In the genomic region with DNA sequence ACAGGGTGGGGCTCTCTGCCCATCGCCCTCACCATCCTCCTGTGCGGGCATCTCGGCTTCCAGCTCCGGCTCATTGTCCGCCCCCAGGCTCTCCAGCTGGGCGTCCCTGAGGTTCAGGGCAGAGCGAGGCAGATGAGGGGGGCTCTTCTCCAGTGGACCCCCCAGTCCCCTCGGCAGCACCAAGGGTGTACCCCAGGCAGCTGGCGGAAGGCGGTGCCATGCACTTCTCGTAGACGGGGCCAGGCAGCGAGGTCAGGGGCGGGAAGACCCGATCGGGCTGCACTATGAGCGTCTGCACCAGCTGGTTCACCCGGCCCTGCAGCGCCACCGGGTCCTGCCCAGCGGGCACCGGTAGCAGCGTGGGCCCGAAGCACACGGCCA, we compare ENCODE assay signal across 29 cellular contexts. TPM values are rescaled to one million over a fixed set of nuclear protein-coding genes. Genes with fewer than 3 reads are reported as not detected.
"Had no signal": no experiment of that assay in that cellular context is flagged by ENCODE, and none has a peak within 500 bp of the region (broad histone marks: within the 10 kb centered on the region; RNA-seq: fewer than 3 reads in every experiment).

No MANE protein-coding gene starts in this region.

- H3K27me3 Mint-ChIP-seq: dendritic cell treated with granulocyte-macrophage colony-stimulating factor and Interleukin-4, amounts not matched to agents 40 ng/mL and 50 ng/mL, for 4 days; effector memory CD8-positive, alpha-beta T cell; naive B cell had no signal

- H3K4me1 Mint-ChIP-seq: endodermal cell, mesothelial cell of epicardium had no signal

- FAIRE-seq: endometrium, islet of Langerhans, keratinocyte had no signal

- H3K27me3 ChIP-seq: colonic mucosa, esophagus squamous epithelium, gastrocnemius medialis, left lung had no signal

- H3K9me3 ChIP-seq: colonic mucosa, esophagus squamous epithelium, gastrocnemius medialis, heart right ventricle, left lung, lower lobe of right lung, mucosa of descending colon had no signal

- H3K4me3 ChIP-seq: colonic mucosa, esophagus squamous epithelium, gastrocnemius medialis, heart right ventricle, left lung, lower lobe of right lung, mucosa of descending colon had no signal

- H3K36me3 Mint-ChIP-seq: naive B cell had no signal

- H3K27ac Mint-ChIP-seq: dendritic cell treated with granulocyte-macrophage colony-stimulating factor and Interleukin-4, amounts not matched to agents 40 ng/mL and 50 ng/mL, for 4 days; effector memory CD8-positive, alpha-beta T cell; endodermal cell; mesothelial cell of epicardium had no signal

- H3K27ac ChIP-seq: colonic mucosa, epithelial cell of prostate, esophagus squamous epithelium, gastrocnemius medialis, heart right ventricle, left lung, lower lobe of right lung had no signal

- ATAC-seq: effector memory CD8-positive, alpha-beta T cell; esophagus mucosa; gastrocnemius medialis; heart right ventricle; left cardiac atrium; left lung; left ventricle myocardium superior; lower lobe of right lung; mucosa of descending colon had no signal

- H3K36me3 ChIP-seq: colonic mucosa, esophagus squamous epithelium, gastrocnemius medialis had no signal

- DNase-seq: colonic mucosa; cortex of kidney; effector CD8-positive, alpha-beta T cell; effector memory CD8-positive, alpha-beta T cell; erythroblast; esophagus squamous epithelium; foreskin fibroblast; foreskin melanocyte; gastrocnemius medialis; glutamatergic neuron; head of caudate nucleus; heart right ventricle; hippocampal formation; left cardiac atrium; left ventricle myocardium superior; lower lobe of right lung; mesenchymal stem cell; naive B cell had no signal

- H3K4me1 ChIP-seq: colonic mucosa, gastrocnemius medialis had no signal

- H3K4me3 Mint-ChIP-seq: dendritic cell treated with granulocyte-macrophage colony-stimulating factor and Interleukin-4, amounts not matched to agents 40 ng/mL and 50 ng/mL, for 4 days; effector memory CD8-positive, alpha-beta T cell; endodermal cell; mesothelial cell of epicardium; naive B cell had no signal

- H3K9me3 Mint-ChIP-seq: dendritic cell treated with granulocyte-macrophage colony-stimulating factor and Interleukin-4, amounts not matched to agents 40 ng/mL and 50 ng/mL, for 4 days; effector memory CD8-positive, alpha-beta T cell; mesothelial cell of epicardium; naive B cell had no signal

RNA-seq across cellular contexts. Expression of a gene that starts 5.5 kb away (rescaled TPM):
- total RNA-seq: endodermal cell, glomerular endothelial cell, mesothelial cell of epicardium had no signal
- polyA plus RNA-seq: keratinocyte had no signal
